8 cellular contexts compared by ENCODE assay signal in genomic region chr15:67064607-67065530, GRCh38. TPM values are rescaled to one million over a fixed set of nuclear protein-coding genes. Genes with fewer than 3 reads are reported as not detected.
DNase-seq lines count a peak whose midpoint lies in the region; ATAC-seq and TF ChIP-seq lines count a peak whose summit lies in the region.

No MANE protein-coding gene starts in this region.

- H3K9me3 ChIP-seq in HEK293 (ENCODE audit: control insufficient read depth, insufficient read depth, low read depth, low read length) (no peaks in the 10 kb centered on the region), Peyer's patch (no peaks in the 10 kb centered on the region)

- peak in 1 of 2 donors; percentile 8 for TF ChIP-seq POLR2A in Peyer's patch (IDR thresholded peaks at IDR 0.05)

- no peaks in the 10 kb centered on the region for H3K9me3 Mint-ChIP-seq in MCF 10A (ENCODE audit: unreplicated experiment)

- CTCF ChIA-PET in HEK293 (lab: Yijun Ruan, JAX): interaction anchor here (0.5 to 1.2 kb wide), 6 partner anchors 15 to 730 kb away, joined by 3 to 6 read pairs (median 3); no protein-coding TSS in a partner anchor
- CTCF ChIA-PET in MCF 10A (lab: Yijun Ruan, JAX): interaction anchor here (1.1 to 1.6 kb wide), 2 partner anchors 15 to 31 kb away, joined by 4 to 10 read pairs; no protein-coding TSS in a partner anchor

- H3K4me3 Mint-ChIP-seq in MCF 10A (ENCODE audit: unreplicated experiment): peak overlapping the region; percentile 92

- DNase-seq in GM10266 (ENCODE audit: extremely low spot score) (peak; percentile 56), Peyer's patch (peak; percentile 69 to 86 (median 78)), MCF 10A (ENCODE audit: unreplicated experiment) (peak; percentile 51), NCI-H446 (lab: John Stamatoyannopoulos, UW) (no peak)
- DNase-seq in stimulated activated naive CD4-positive, alpha-beta T cell treated with Interleukin-2 at 50 U/mL for 16 hours (lab: John Stamatoyannopoulos, UW): peak; percentile 40

- peak overlapping the region; percentile 80 for H3K4me3 ChIP-seq in HEK293 (ENCODE audit: low read depth, low read length)
- peak overlapping the region; percentile 73 to 90 (median 87) for H3K4me3 ChIP-seq in Peyer's patch

- peak; percentile 30 for TF ChIP-seq CTCF in GM10266 (IDR thresholded peaks at IDR 0.05; ENCODE audit: control insufficient read depth, insufficient read depth, low read depth, missing control alignments)
- TF ChIP-seq CTCF in HEK293 (tag by site-specific recombination; IDR thresholded peaks at IDR 0.05): peak; percentile 92
- TF ChIP-seq CTCF in Peyer's patch (IDR thresholded peaks at IDR 0.05): no peak
- TF ChIP-seq CTCF in MCF 10A (IDR thresholded peaks at IDR 0.05; ENCODE audit: unreplicated experiment): no peak

- no peak overlapping the region for H3K27ac Mint-ChIP-seq in MCF 10A (ENCODE audit: low read depth, unreplicated experiment)

- POLR2A ChIA-PET in HEK293 (lab: Yijun Ruan, JAX) (interaction anchor here (0.6 to 2.0 kb wide), 31 partner anchors 9 to 354 kb away, joined by 3 to 18 read pairs (median 4); no protein-coding TSS in a partner anchor), MCF 10A (lab: Yijun Ruan, JAX) (interaction anchor here (0.6 to 6.9 kb wide), 16 partner anchors 9 to 457 kb away, joined by 3 to 62 read pairs (median 4); no protein-coding TSS in a partner anchor)

- H3K27ac ChIP-seq in HEK293 (ENCODE audit: extremely low read depth, low read depth, low read length) (peak overlapping the region; percentile 98), Peyer's patch (peak overlapping the region; percentile 91 to 98 (median 93)), layer of hippocampus (ENCODE audit: low read depth, low read length) (peak overlapping the region; percentile 83)

- H3K36me3 Mint-ChIP-seq in MCF 10A (ENCODE audit: insufficient read depth, unreplicated experiment): peaks cover 6% of the 10 kb centered on the region

- no peaks in the 10 kb centered on the region for H3K27me3 ChIP-seq in Peyer's patch
- no peaks in the 10 kb centered on the region for H3K27me3 ChIP-seq in layer of hippocampus (ENCODE audit: control insufficient read depth, insufficient read depth, low read length)

- no peak for ATAC-seq in HG03457 (IDR thresholded peaks at IDR 0.05; ENCODE audit: unreplicated experiment)

- H3K27me3 Mint-ChIP-seq in MCF 10A (ENCODE audit: insufficient read depth, unreplicated experiment): no peaks in the 10 kb centered on the region

- peaks cover 22% of the 10 kb centered on the region for H3K4me1 ChIP-seq in HEK293 (ENCODE audit: control insufficient read depth, insufficient read depth, low read length)
- H3K4me1 ChIP-seq in Peyer's patch: peaks cover 0 to 48% (median 7%) of the 10 kb centered on the region in 4 donors

- H3K36me3 ChIP-seq in HEK293 (ENCODE audit: control insufficient read depth in 2 of 2, insufficient read depth in 1 of 2, low read length in 2 of 2): no peaks in the 10 kb centered on the region
- H3K36me3 ChIP-seq in Peyer's patch: no peaks in the 10 kb centered on the region

- BruUV-seq in MCF 10A (replicated peaks; lab: Mats Ljungman, UMichigan): no TSS peak

- intact Hi-C loops in MCF 10A (cut with micrococcal nuclease): loop anchor here (1.0 to 10.0 kb wide), 6 partner anchors 62 to 770 kb away; partner anchors contain the start of genes AAGAB and IQCH

- H3K4me1 Mint-ChIP-seq in MCF 10A (ENCODE audit: insufficient read depth, unreplicated experiment): peaks cover 24% of the 10 kb centered on the region

TF ChIP-seq in HEK293, 187 proteins besides CTCF, POLR2A, EP300 and RAD21 (continues in another document):
- TF ChIP-seq SP2 (tag by site-specific recombination; IDR thresholded peaks at IDR 0.05) (no peak; the same call in 1 of the 2 replicates), BCL11A (tag by site-specific recombination; IDR thresholded peaks at IDR 0.05; ENCODE audit: low read depth) (peak; percentile 68; the same call in 1 of the 2 replicates), ZNF404 (tag by site-specific recombination; IDR thresholded peaks at IDR 0.05) (no peak), ZNF398 (tag by site-specific recombination; IDR thresholded peaks at IDR 0.05) (peak; percentile 11), ZNF335 (tag by site-specific recombination; conservative IDR thresholded peaks at IDR 0.05) (peak; percentile 53), ZNF423 (tag by site-specific recombination; IDR thresholded peaks at IDR 0.05) (peak; percentile 63), ZNF2 (tag by site-specific recombination; IDR thresholded peaks at IDR 0.05) (peak; percentile 79; the same call in 1 of the 2 replicates), KLF8 (tag by site-specific recombination; IDR thresholded peaks at IDR 0.05) (peak; percentile 58; the same call in 1 of the 2 replicates), ZBTB20 (tag by site-specific recombination; IDR thresholded peaks at IDR 0.05) (peak; percentile 93), ZBTB10 (tag by site-specific recombination; IDR thresholded peaks at IDR 0.05) (peak; percentile 90), ZNF837 (tag by site-specific recombination; IDR thresholded peaks at IDR 0.05) (0 out of 2 replicates have a peak, but pooled peaks have one; percentile 41), ZNF645 (tag by site-specific recombination; IDR thresholded peaks at IDR 0.05) (no peak), ZNF112 (tag by site-specific recombination; IDR thresholded peaks at IDR 0.05) (no peak), ZBTB21 (tag by site-specific recombination; IDR thresholded peaks at IDR 0.05) (0 out of 2 replicates have a peak, but pooled peaks have one; percentile 15), ZBTB7A (tag by site-specific recombination; IDR thresholded peaks at IDR 0.05; ENCODE audit: low read depth) (peak; percentile 36; the same call in 1 of the 2 replicates), ZNF670 (tag by site-specific recombination; IDR thresholded peaks at IDR 0.05; ENCODE audit: low read depth) (no peak), ZNF501 (tag by site-specific recombination; IDR thresholded peaks at IDR 0.05) (peak; percentile 83), AEBP2 (tag by site-specific recombination; IDR thresholded peaks at IDR 0.05; ENCODE audit: borderline replicate concordance) (0 out of 2 replicates have a peak, but pooled peaks have one; percentile 64), ZNF302 (tag by site-specific recombination; IDR thresholded peaks at IDR 0.05; ENCODE audit: low read depth) (no peak)

RNA-seq across cellular contexts. Expression of gene SMAD3, which starts 0.5 kb away (rescaled TPM):
- 10 to 100 TPM; 43.7 to 80.0 (median 60.2) TPM for total RNA-seq in Peyer's patch
- 19.9 and 26.1 TPM in 2 replicates for total RNA-seq in MCF 10A (2022)

Comparison
In these comparisons a context has a peak if more than half of its experiments do, and no peak if none do; other contexts are left out.
1. DNase-seq: peak in GM10266 (single experiment), Peyer's patch (3 of 3), MCF 10A (single experiment) and stimulated activated naive CD4-positive, alpha-beta T cell treated with Interleukin-2 at 50 U/mL for 16 hours (single experiment); none in NCI-H446 (0 of 2).
2. CTCF ChIP-seq: peak in GM10266 (single experiment) and HEK293 (single experiment); none in Peyer's patch (0 of 6) and MCF 10A (single experiment).
3. Peak in every context shown above with its lines, with median percentiles within 50 percentile points of each other: H3K27ac ChIP-seq.